ENCODE assay signal across 17 cellular contexts in the genomic region with DNA sequence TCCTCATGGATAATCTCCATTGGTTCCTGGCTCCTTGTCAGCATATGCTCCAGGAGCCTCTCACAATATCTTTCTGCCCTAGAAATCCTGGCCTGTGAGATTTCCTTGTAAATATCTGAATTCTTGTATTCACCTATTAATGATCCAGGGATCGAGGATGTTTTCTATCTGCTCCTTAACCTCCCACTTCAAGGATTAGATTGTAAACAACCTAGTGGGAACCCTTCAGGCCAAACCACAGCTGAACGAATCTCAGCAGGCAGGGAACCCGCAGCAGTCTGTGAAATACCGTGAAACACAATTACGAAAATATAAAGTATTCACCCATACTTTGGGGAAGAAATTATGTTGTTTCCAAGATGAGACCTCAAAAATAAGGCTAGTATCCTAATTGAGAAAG.
DNase-seq lines count a peak whose midpoint lies in the region; ATAC-seq and TF ChIP-seq lines count a peak whose summit lies in the region.
"Had no signal": no experiment of that assay in that cellular context is flagged by ENCODE, and none has a peak within 500 bp of the region (broad histone marks: within the 10 kb centered on the region; RNA-seq: fewer than 3 reads in every experiment).

No MANE protein-coding gene starts in this region.

- no peak overlapping the region for H3K18ac ChIP-seq in trophoblast cell (ENCODE audit: low read length)

- no peaks in the 10 kb centered on the region for H3K79me2 ChIP-seq in trophoblast cell (ENCODE audit: control insufficient read depth, insufficient read depth, low read length, poor library complexity)

- no peak for TF ChIP-seq CTCF in choroid plexus epithelial cell (conservative IDR thresholded peaks at IDR 0.05; ENCODE audit: low read depth, low read length)
- no peak for TF ChIP-seq CTCF in type B pancreatic cell (conservative IDR thresholded peaks at IDR 0.05)

- H3K4me3 ChIP-seq in choroid plexus epithelial cell (ENCODE audit: low read depth, low read length): no peak overlapping the region
- H3K4me3 ChIP-seq in trophoblast cell (ENCODE audit: low read depth, low read length): no peak overlapping the region
- no peak overlapping the region for H3K4me3 ChIP-seq in H7 (ENCODE audit: insufficient read depth, low read depth, low read length)
- H3K4me3 ChIP-seq: BLaER1 treated with 17β-estradiol and CSF1 and Interleukin-3, amounts not matched to agents 10 nM and 100 nM; GM12878; GM23248 had no signal

- H3K9me3 ChIP-seq in trophoblast cell (ENCODE audit: insufficient read depth, low read depth, low read length): no peaks in the 10 kb centered on the region
- H3K9me3 ChIP-seq: BLaER1 treated with 17β-estradiol and CSF1 and Interleukin-3, amounts not matched to agents 10 nM and 100 nM had no signal

- H3K79me1 ChIP-seq in trophoblast cell (ENCODE audit: low read length): no peaks in the 10 kb centered on the region

- H4K8ac ChIP-seq in trophoblast cell (ENCODE audit: low read depth, low read length): no peak overlapping the region

- H2AFZ ChIP-seq in trophoblast cell (ENCODE audit: insufficient read depth, low read length, poor library complexity): no peak overlapping the region
- H2AFZ ChIP-seq: GM23248 had no signal

- H4K12ac ChIP-seq in trophoblast cell (ENCODE audit: low read depth, low read length): no peak overlapping the region

- WGBS in trophoblast cell (ENCODE audit: extremely low coverage, insufficient coverage, insufficient read length): no CpG with 5 or more reads among the region's 5 CpGs

- peaks cover 11% of the 10 kb centered on the region for H3K4me1 Mint-ChIP-seq in type B pancreatic cell (ENCODE audit: unreplicated experiment)

- H3K14ac ChIP-seq in trophoblast cell (ENCODE audit: low read length): no peak overlapping the region

- H3K27me3 ChIP-seq in trophoblast cell (ENCODE audit: insufficient read depth, low read length) (no peaks in the 10 kb centered on the region), H7 (ENCODE audit: control insufficient read depth, insufficient read depth, low read length) (no peaks in the 10 kb centered on the region)
- H3K27me3 ChIP-seq: BLaER1 treated with 17β-estradiol and CSF1 and Interleukin-3, amounts not matched to agents 10 nM and 100 nM had no signal

- no peaks in the 10 kb centered on the region for H3K36me3 Mint-ChIP-seq in type B pancreatic cell
- H3K36me3 Mint-ChIP-seq: CD8-positive, alpha-beta T cell had no signal

- no peak overlapping the region for H3K27ac ChIP-seq in trophoblast cell (ENCODE audit: low read depth, low read length)
- H3K27ac ChIP-seq: BLaER1 treated with 17β-estradiol and CSF1 and Interleukin-3, amounts not matched to agents 10 nM and 100 nM; GM23248; HL-60 had no signal

- no peak overlapping the region for H2BK12ac ChIP-seq in trophoblast cell (ENCODE audit: low read length)

- no peak overlapping the region for H2AK5ac ChIP-seq in trophoblast cell (ENCODE audit: low read length)

- H3K27ac Mint-ChIP-seq in type B pancreatic cell: no peak overlapping the region
- H3K27ac Mint-ChIP-seq: B cell; CD8-positive, alpha-beta T cell; HFFc6 had no signal

- H2BK5ac ChIP-seq in trophoblast cell (ENCODE audit: low read depth, low read length, poor library complexity): no peak overlapping the region

- H3K9ac ChIP-seq in trophoblast cell (ENCODE audit: low read length): no peak overlapping the region
- H3K9ac ChIP-seq: BLaER1 treated with 17β-estradiol and CSF1 and Interleukin-3, amounts not matched to agents 10 nM and 100 nM; GM23248 had no signal

- H3K4me3 Mint-ChIP-seq in type B pancreatic cell: no peak overlapping the region
- H3K4me3 Mint-ChIP-seq: B cell; CD8-positive, alpha-beta T cell; HFFc6 had no signal

- H3K9me3 Mint-ChIP-seq in type B pancreatic cell: peaks cover 6% of the 10 kb centered on the region
- H3K9me3 Mint-ChIP-seq: CD8-positive, alpha-beta T cell; HFFc6 had no signal

- no peak overlapping the region for H3K4me2 ChIP-seq in trophoblast cell (ENCODE audit: low read length)

- H3K27me3 Mint-ChIP-seq in type B pancreatic cell: no peaks in the 10 kb centered on the region
- H3K27me3 Mint-ChIP-seq: B cell had no signal

- ATAC-seq in GM21825 (IDR thresholded peaks at IDR 0.05; ENCODE audit: unreplicated experiment): no peak
- ATAC-seq: CD8-positive, alpha-beta T cell; HCT116 had no signal

- no peak overlapping the region for H3K23ac ChIP-seq in trophoblast cell (ENCODE audit: low read length)

- H3K36me3 ChIP-seq in trophoblast cell (ENCODE audit: control insufficient read depth in 1 of 2, insufficient read depth in 2 of 2, low read length in 2 of 2) (no peaks in the 10 kb centered on the region), H7 (replicated peaks; ENCODE audit: control insufficient read depth, insufficient read depth, low read length) (no peaks in the 10 kb centered on the region)
- H3K36me3 ChIP-seq: BLaER1 treated with 17β-estradiol and CSF1 and Interleukin-3, amounts not matched to agents 10 nM and 100 nM had no signal

- no peak overlapping the region for H4K91ac ChIP-seq in trophoblast cell (ENCODE audit: low read depth, low read length)

- H3K4me1 ChIP-seq in trophoblast cell (ENCODE audit: control insufficient read depth in 1 of 2, insufficient read depth in 2 of 2, low read length in 2 of 2): no peaks in the 10 kb centered on the region

- H3K4ac ChIP-seq in trophoblast cell (ENCODE audit: low read depth, low read length): no peak overlapping the region

- no peak overlapping the region for H2BK120ac ChIP-seq in trophoblast cell (ENCODE audit: insufficient read depth, low read length, poor library complexity)

- DNase-seq in RPMI7951 (ENCODE audit: low read depth) (peak; percentile 37), choroid plexus epithelial cell (ENCODE audit: low read depth) (peak; percentile 71), trophoblast cell (peak; percentile 19 to 46), H7 (no peak), type B pancreatic cell (ENCODE audit: extremely low spot score, unreplicated experiment) (no peak), glomerular visceral epithelial cell (ENCODE audit: extremely low spot score) (no peak)
- DNase-seq: Calu3; CD8-positive, alpha-beta T cell; DMS79 treated with DMSO at 0.1 percent for 48 hours; GM23248; HFFc6 had no signal

Comparison
In these comparisons a context has a peak if more than half of its experiments do, and no peak if none do; other contexts are left out.
1. DNase-seq: peak in RPMI7951 (single experiment), choroid plexus epithelial cell (single experiment) and trophoblast cell (2 of 2); none in H7 (single experiment), type B pancreatic cell (single experiment) and glomerular visceral epithelial cell (single experiment).